In genomic region chr22:33919591-33920501, GRCh38 we compare ENCODE assay signal across 1 cellular context.
TF ChIP-seq lines count a peak whose summit lies in the region.

Gene LARGE1, minus strand, starts transcription at chr22:33920476.

TF ChIP-seq in SK-N-SH, 30 proteins besides CTCF, POLR2A, EP300 and RAD21 (continued from another document):
- TF ChIP-seq, protein P1, sequence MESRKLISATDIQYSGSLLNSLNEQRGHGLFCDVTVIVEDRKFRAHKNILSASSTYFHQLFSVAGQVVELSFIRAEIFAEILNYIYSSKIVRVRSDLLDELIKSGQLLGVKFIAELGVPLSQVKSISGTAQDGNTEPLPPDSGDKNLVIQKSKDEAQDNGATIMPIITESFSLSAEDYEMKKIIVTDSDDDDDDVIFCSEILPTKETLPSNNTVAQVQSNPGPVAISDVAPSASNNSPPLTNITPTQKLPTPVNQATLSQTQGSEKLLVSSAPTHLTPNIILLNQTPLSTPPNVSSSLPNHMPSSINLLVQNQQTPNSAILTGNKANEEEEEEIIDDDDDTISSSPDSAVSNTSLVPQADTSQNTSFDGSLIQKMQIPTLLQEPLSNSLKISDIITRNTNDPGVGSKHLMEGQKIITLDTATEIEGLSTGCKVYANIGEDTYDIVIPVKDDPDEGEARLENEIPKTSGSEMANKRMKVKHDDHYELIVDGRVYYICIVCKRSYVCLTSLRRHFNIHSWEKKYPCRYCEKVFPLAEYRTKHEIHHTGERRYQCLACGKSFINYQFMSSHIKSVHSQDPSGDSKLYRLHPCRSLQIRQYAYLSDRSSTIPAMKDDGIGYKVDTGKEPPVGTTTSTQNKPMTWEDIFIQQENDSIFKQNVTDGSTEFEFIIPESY (IDR thresholded peaks at IDR 0.05; ENCODE audit: borderline replicate concordance, low read depth), result no peak
- no peak for TF ChIP-seq ELF1 (IDR thresholded peaks at IDR 0.05)
- TF ChIP-seq, protein P2, sequence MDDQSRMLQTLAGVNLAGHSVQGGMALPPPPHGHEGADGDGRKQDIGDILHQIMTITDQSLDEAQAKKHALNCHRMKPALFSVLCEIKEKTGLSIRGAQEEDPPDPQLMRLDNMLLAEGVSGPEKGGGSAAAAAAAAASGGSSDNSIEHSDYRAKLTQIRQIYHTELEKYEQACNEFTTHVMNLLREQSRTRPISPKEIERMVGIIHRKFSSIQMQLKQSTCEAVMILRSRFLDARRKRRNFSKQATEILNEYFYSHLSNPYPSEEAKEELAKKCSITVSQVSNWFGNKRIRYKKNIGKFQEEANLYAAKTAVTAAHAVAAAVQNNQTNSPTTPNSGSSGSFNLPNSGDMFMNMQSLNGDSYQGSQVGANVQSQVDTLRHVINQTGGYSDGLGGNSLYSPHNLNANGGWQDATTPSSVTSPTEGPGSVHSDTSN (IDR thresholded peaks at IDR 0.05), result no peak
- TF ChIP-seq RXRA (IDR thresholded peaks at IDR 0.05; ENCODE audit: borderline replicate concordance, low read depth), result no peak
- TF ChIP-seq FOSL2 (IDR thresholded peaks at IDR 0.05; ENCODE audit: borderline replicate concordance, low read depth), result no peak
- no peak for TF ChIP-seq RCOR1 (IDR thresholded peaks at IDR 0.05; ENCODE audit: low read length)
- TF ChIP-seq TCF12 (IDR thresholded peaks at IDR 0.05), result no peak
- no peak for TF ChIP-seq SMC3 (IDR thresholded peaks at IDR 0.05; ENCODE audit: low read depth, low read length)
- TF ChIP-seq JUND (IDR thresholded peaks at IDR 0.05), result no peak
- TF ChIP-seq, protein P3, sequence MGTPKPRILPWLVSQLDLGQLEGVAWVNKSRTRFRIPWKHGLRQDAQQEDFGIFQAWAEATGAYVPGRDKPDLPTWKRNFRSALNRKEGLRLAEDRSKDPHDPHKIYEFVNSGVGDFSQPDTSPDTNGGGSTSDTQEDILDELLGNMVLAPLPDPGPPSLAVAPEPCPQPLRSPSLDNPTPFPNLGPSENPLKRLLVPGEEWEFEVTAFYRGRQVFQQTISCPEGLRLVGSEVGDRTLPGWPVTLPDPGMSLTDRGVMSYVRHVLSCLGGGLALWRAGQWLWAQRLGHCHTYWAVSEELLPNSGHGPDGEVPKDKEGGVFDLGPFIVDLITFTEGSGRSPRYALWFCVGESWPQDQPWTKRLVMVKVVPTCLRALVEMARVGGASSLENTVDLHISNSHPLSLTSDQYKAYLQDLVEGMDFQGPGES (IDR thresholded peaks at IDR 0.05; ENCODE audit: low read depth, low read length), result no peak
- TF ChIP-seq POLR2AphosphoS5 (IDR thresholded peaks at IDR 0.05; ENCODE audit: low read depth, low read length), result no peak
- no peak for TF ChIP-seq GATA2 (CRISPR knock-in tag; IDR thresholded peaks at IDR 0.05)
- no peak for TF ChIP-seq RFX5 (IDR thresholded peaks at IDR 0.05; ENCODE audit: low read length)
